In genomic region chr16:50369133-50369804, GRCh38 we compare ENCODE assay signal across 1 cellular context.
TF ChIP-seq lines count a peak whose summit lies in the region.

No MANE protein-coding gene starts in this region.

TF ChIP-seq in K562, 482 proteins besides CTCF, POLR2A, EP300 and RAD21 (continued from another document and continues in another):
- peak; percentile 50; the same call in 1 of the 2 replicates for TF ChIP-seq MEF2D (tag; conservative IDR thresholded peaks at IDR 0.05; ENCODE audit: low read depth)
- no peak for TF ChIP-seq BRD4 (IDR thresholded peaks at IDR 0.05)
- TF ChIP-seq NRF1 (conservative IDR thresholded peaks at IDR 0.05 in 1 of 2, IDR thresholded peaks at IDR 0.05 in 1 of 2), result no peak
- TF ChIP-seq NFYB (IDR thresholded peaks at IDR 0.05; ENCODE audit: extremely low read depth, insufficient read length), result no peak
- peak; percentile 67 for TF ChIP-seq EP400 (IDR thresholded peaks at IDR 0.05)
- no peak for TF ChIP-seq PHF21A (IDR thresholded peaks at IDR 0.05; ENCODE audit: borderline replicate concordance, low read depth)
- TF ChIP-seq THAP7 (CRISPR knock-in tag; IDR thresholded peaks at IDR 0.05), result no peak
- no peak for TF ChIP-seq NFE2 (IDR thresholded peaks at IDR 0.05; ENCODE audit: low read depth)
- TF ChIP-seq ELF4 (CRISPR knock-in tag; IDR thresholded peaks at IDR 0.05), result peak; percentile 99
- TF ChIP-seq RFX5 (IDR thresholded peaks at IDR 0.05; ENCODE audit: low read depth, low read length), result no peak
- no peak for TF ChIP-seq KDM2B (CRISPR knock-in tag; IDR thresholded peaks at IDR 0.05)
- peak in 1 of 2 experiments; percentile 79; a peak in 1 of 4 replicates for TF ChIP-seq MCM7 (IDR thresholded peaks at IDR 0.05)
- TF ChIP-seq KHSRP (IDR thresholded peaks at IDR 0.05), result peak; percentile 44; the same call in 1 of the 2 replicates
- no peak for TF ChIP-seq XRCC5 (IDR thresholded peaks at IDR 0.05; ENCODE audit: low read depth, low read length)
- TF ChIP-seq MAZ (CRISPR knock-in tag; conservative IDR thresholded peaks at IDR 0.05 in 1 of 2, IDR thresholded peaks at IDR 0.05 in 1 of 2), result no peak
- TF ChIP-seq SMC3 (conservative IDR thresholded peaks at IDR 0.05; ENCODE audit: insufficient read depth, low read depth, low read length), result no peak
- peak; percentile 87 for TF ChIP-seq SMARCE1 (IDR thresholded peaks at IDR 0.05)
- no peak for TF ChIP-seq SFPQ (IDR thresholded peaks at IDR 0.05; ENCODE audit: low read depth, low read length)
- TF ChIP-seq SRSF7 (optimal IDR thresholded peaks at IDR 0.05; ENCODE audit: low read depth, low read length), result no peak
- no peak for TF ChIP-seq DACH1 (IDR thresholded peaks at IDR 0.05; ENCODE audit: partially characterized antibody)
- TF ChIP-seq KAT7 (CRISPR knock-in tag; IDR thresholded peaks at IDR 0.05; ENCODE audit: borderline replicate concordance), result no peak
- no peak for TF ChIP-seq GMEB1 (CRISPR knock-in tag; IDR thresholded peaks at IDR 0.05)
- peak; percentile 88 for TF ChIP-seq TOE1 (IDR thresholded peaks at IDR 0.05; ENCODE audit: borderline replicate concordance)
- TF ChIP-seq TOE1 (CRISPR knock-in tag; IDR thresholded peaks at IDR 0.05; ENCODE audit: borderline replicate concordance, low read depth), result no peak
- no peak for TF ChIP-seq KLF13 (tag; IDR thresholded peaks at IDR 0.05; ENCODE audit: borderline replicate concordance, low read depth)
- no peak for TF ChIP-seq NFIX (CRISPR knock-in tag; IDR thresholded peaks at IDR 0.05; ENCODE audit: low read depth)
- TF ChIP-seq GABPB1 (CRISPR knock-in tag; IDR thresholded peaks at IDR 0.05), result no peak
- TF ChIP-seq TRIM25 (IDR thresholded peaks at IDR 0.05; ENCODE audit: borderline replicate concordance), result peak; percentile 98
- 0 out of 4 replicates have a peak, but pooled peaks of 1 of the 2 experiments have one; percentile 17 for TF ChIP-seq RCOR1 (IDR thresholded peaks at IDR 0.05; ENCODE audit: borderline replicate concordance in 1 of 2, low read depth in 2 of 2, low read length in 2 of 2)
- TF ChIP-seq ZNF766 (CRISPR knock-in tag; conservative IDR thresholded peaks at IDR 0.05), result no peak
- no peak for TF ChIP-seq GTF2B (IDR thresholded peaks at IDR 0.05; ENCODE audit: extremely low read depth, insufficient read length)
- no peak for TF ChIP-seq PYGO2 (tag; IDR thresholded peaks at IDR 0.05)
- no peak for TF ChIP-seq ELF2 (CRISPR knock-in tag; IDR thresholded peaks at IDR 0.05)
- no peak for TF ChIP-seq ERF (CRISPR knock-in tag; IDR thresholded peaks at IDR 0.05)
- TF ChIP-seq SMARCC2 (IDR thresholded peaks at IDR 0.05; ENCODE audit: low read depth), result peak; percentile 66; the same call in 1 of the 2 replicates
- no peak for TF ChIP-seq PATZ1 (CRISPR knock-in tag; IDR thresholded peaks at IDR 0.05; ENCODE audit: borderline replicate concordance)
- TF ChIP-seq USF2 (CRISPR knock-in tag; IDR thresholded peaks at IDR 0.05), result no peak
- TF ChIP-seq VEZF1 (CRISPR knock-in tag; IDR thresholded peaks at IDR 0.05), result no peak
- no peak for TF ChIP-seq HNRNPLL (IDR thresholded peaks at IDR 0.05; ENCODE audit: low read depth, low read length, poor library complexity, severe bottlenecking)
- TF ChIP-seq HSF4 (CRISPR knock-in tag; IDR thresholded peaks at IDR 0.05; ENCODE audit: borderline replicate concordance), result no peak
- no peak for TF ChIP-seq PTTG1 (tag; IDR thresholded peaks at IDR 0.05; ENCODE audit: low read depth)
- no peak for TF ChIP-seq HIVEP1 (CRISPR knock-in tag; IDR thresholded peaks at IDR 0.05)
- TF ChIP-seq ZNF449 (CRISPR knock-in tag; IDR thresholded peaks at IDR 0.05), result no peak
- TF ChIP-seq KLF6 (CRISPR knock-in tag; IDR thresholded peaks at IDR 0.05; ENCODE audit: borderline replicate concordance), result no peak
- TF ChIP-seq ZNF197 (CRISPR knock-in tag; IDR thresholded peaks at IDR 0.05; ENCODE audit: low read depth), result no peak
- TF ChIP-seq RAD51 (IDR thresholded peaks at IDR 0.05; ENCODE audit: borderline replicate concordance, low read depth), result no peak
- TF ChIP-seq DEAF1 (CRISPR knock-in tag; IDR thresholded peaks at IDR 0.05), result no peak
- TF ChIP-seq ZNF696 (CRISPR knock-in tag; conservative IDR thresholded peaks at IDR 0.05), result no peak
- no peak for TF ChIP-seq ZNF655 (CRISPR knock-in tag; IDR thresholded peaks at IDR 0.05)
- no peak for TF ChIP-seq SIN3B (IDR thresholded peaks at IDR 0.05; ENCODE audit: low read depth)
- no peak for TF ChIP-seq NFE2L1 (tag; IDR thresholded peaks at IDR 0.05; ENCODE audit: borderline replicate concordance, low read depth)
